In genomic region chr3:61821823-61822251, GRCh38 we compare ENCODE assay signal across 1 cellular context.
TF ChIP-seq lines count a peak whose summit lies in the region.

No MANE protein-coding gene starts in this region.

TF ChIP-seq in HEK293, 187 proteins besides CTCF, POLR2A, EP300 and RAD21 (continued from another document and continues in another):
- TF ChIP-seq ZBTB11 (tag by site-specific recombination; conservative IDR thresholded peaks at IDR 0.05; ENCODE audit: low read depth) (no peak), ZNF624 (tag by site-specific recombination; IDR thresholded peaks at IDR 0.05) (no peak), TSHZ1 (tag by site-specific recombination; IDR thresholded peaks at IDR 0.05; ENCODE audit: borderline replicate concordance) (peak; percentile 99), PBX3 (CRISPR knock-in tag; IDR thresholded peaks at IDR 0.05) (no peak), GLI4 (tag by site-specific recombination; IDR thresholded peaks at IDR 0.05) (no peak), ZNF184 (tag by site-specific recombination; IDR thresholded peaks at IDR 0.05) (peak; percentile 86), ZNF513 (tag by site-specific recombination; IDR thresholded peaks at IDR 0.05) (peak; percentile 98), ZNF549 (tag by site-specific recombination; IDR thresholded peaks at IDR 0.05) (peak; percentile 77), KLF10 (tag by site-specific recombination; IDR thresholded peaks at IDR 0.05) (peak; percentile 77), SP3 (tag by site-specific recombination; IDR thresholded peaks at IDR 0.05) (peak; percentile 48; the same call in 1 of the 2 replicates), ZNF600 (tag by site-specific recombination; IDR thresholded peaks at IDR 0.05) (peak; percentile 93), ZNF48 (tag by site-specific recombination; IDR thresholded peaks at IDR 0.05) (no peak), SP7 (tag by site-specific recombination; IDR thresholded peaks at IDR 0.05) (peak; percentile 99), ZXDB (tag by site-specific recombination; IDR thresholded peaks at IDR 0.05) (peak; percentile 92), PRDM6 (tag by site-specific recombination; IDR thresholded peaks at IDR 0.05) (peak; percentile 98), ZNF404 (tag by site-specific recombination; IDR thresholded peaks at IDR 0.05) (no peak), ZNF324 (tag by site-specific recombination; IDR thresholded peaks at IDR 0.05) (peak; percentile 88), KLF16 (tag by site-specific recombination; IDR thresholded peaks at IDR 0.05) (no peak), ZNF280D (tag by site-specific recombination; IDR thresholded peaks at IDR 0.05) (peak; percentile 9; the same call in 1 of the 2 replicates), ZBTB49 (tag by site-specific recombination; IDR thresholded peaks at IDR 0.05; ENCODE audit: low read depth) (no peak), ZNF580 (tag by site-specific recombination; IDR thresholded peaks at IDR 0.05) (peak; percentile 89), ZNF354C (tag by site-specific recombination; IDR thresholded peaks at IDR 0.05; ENCODE audit: borderline replicate concordance, low read depth) (no peak), ZNF391 (tag by site-specific recombination; IDR thresholded peaks at IDR 0.05; ENCODE audit: borderline replicate concordance, low read depth) (peak; percentile 94; the same call in 1 of the 2 replicates), RBAK (tag by site-specific recombination; IDR thresholded peaks at IDR 0.05) (0 out of 2 replicates have a peak, but pooled peaks have one; percentile 42), ZNF394 (tag by site-specific recombination; IDR thresholded peaks at IDR 0.05; ENCODE audit: borderline replicate concordance) (peak; percentile 72; the same call in 1 of the 2 replicates), ZFP69B (tag by site-specific recombination; IDR thresholded peaks at IDR 0.05) (peak; percentile 52; the same call in 1 of the 2 replicates), ZNF639 (tag by site-specific recombination; IDR thresholded peaks at IDR 0.05) (peak; percentile 96), ZFP37 (tag by site-specific recombination; IDR thresholded peaks at IDR 0.05) (peak; percentile 50; the same call in 1 of the 2 replicates), ZNF501 (tag by site-specific recombination; IDR thresholded peaks at IDR 0.05) (peak; percentile 96), ZNF174 (tag by site-specific recombination; IDR thresholded peaks at IDR 0.05) (no peak), ZNF2 (tag by site-specific recombination; IDR thresholded peaks at IDR 0.05) (peak; percentile 90), ZNF169 (tag by site-specific recombination; IDR thresholded peaks at IDR 0.05) (no peak), ZBTB48 (tag by site-specific recombination; IDR thresholded peaks at IDR 0.05) (0 out of 2 replicates have a peak, but pooled peaks have one; percentile 2), ZNF654 (tag by site-specific recombination; IDR thresholded peaks at IDR 0.05; ENCODE audit: low read depth) (0 out of 2 replicates have a peak, but pooled peaks have one; percentile 18), MYNN (tag by site-specific recombination; IDR thresholded peaks at IDR 0.05; ENCODE audit: borderline replicate concordance) (no peak)
